In the genomic region with DNA sequence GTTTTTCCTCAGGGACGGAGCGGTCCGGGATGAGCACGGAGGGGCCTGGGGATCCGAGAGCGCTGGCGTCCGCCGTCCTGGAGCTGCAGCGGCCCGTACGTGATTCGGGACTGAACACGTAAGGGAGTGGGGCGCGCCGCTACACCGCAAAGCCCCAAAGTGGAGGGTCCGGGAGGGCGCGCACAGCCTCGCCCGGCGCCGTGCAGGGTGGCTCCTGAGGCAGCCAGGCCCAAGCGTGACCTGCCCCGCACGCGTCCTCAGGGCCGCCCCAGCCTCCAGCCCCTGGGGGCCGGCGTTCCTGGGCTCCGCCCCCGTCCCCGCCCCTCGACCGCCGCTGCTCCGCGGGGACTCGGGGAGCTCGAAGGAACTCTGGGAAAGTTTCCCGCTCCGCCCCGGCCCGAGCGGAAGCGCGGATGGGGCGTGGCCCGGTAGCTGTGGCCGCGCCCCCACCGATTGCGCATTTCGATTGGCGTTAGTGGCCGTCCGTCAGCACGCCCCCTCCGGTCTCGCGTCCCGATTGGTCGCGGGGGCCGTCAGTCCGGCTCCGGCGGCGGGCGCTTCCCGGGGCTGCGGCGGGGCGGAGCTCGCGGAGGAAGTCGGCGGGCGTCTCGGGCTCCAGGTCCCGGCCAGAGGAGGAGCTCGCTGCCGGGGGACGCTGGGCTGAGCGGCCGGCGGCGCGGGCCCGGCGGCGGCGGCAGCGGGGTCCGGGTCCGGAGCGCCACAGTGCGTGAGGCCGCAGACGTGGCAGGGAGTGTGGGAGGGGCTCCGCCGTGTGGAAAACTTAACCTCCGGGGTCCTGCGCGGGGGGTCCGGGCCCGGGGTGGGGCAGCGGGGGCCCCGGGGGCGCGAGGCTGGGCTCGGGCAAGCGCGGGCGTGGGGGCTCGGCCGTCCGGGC, we compare ENCODE assay signal across 1 cellular context.
A peak's percentile ranks its signal among the peaks of the same experiment; 100 is the strongest.
TF ChIP-seq lines count a peak whose summit lies in the region.

A gene (minus strand): TSS at position 270 of the 895 bp plus-strand sequence. CDS start 539 bp downstream, outside the sequence.
A gene (plus strand): TSS at position 620 of the 895 bp plus-strand sequence. CDS start 103 bp downstream, at position 723.

TF ChIP-seq in K562, 482 proteins besides CTCF, POLR2A, EP300 and RAD21 (continued from another document and continues in another):
- TF ChIP-seq, protein P1, sequence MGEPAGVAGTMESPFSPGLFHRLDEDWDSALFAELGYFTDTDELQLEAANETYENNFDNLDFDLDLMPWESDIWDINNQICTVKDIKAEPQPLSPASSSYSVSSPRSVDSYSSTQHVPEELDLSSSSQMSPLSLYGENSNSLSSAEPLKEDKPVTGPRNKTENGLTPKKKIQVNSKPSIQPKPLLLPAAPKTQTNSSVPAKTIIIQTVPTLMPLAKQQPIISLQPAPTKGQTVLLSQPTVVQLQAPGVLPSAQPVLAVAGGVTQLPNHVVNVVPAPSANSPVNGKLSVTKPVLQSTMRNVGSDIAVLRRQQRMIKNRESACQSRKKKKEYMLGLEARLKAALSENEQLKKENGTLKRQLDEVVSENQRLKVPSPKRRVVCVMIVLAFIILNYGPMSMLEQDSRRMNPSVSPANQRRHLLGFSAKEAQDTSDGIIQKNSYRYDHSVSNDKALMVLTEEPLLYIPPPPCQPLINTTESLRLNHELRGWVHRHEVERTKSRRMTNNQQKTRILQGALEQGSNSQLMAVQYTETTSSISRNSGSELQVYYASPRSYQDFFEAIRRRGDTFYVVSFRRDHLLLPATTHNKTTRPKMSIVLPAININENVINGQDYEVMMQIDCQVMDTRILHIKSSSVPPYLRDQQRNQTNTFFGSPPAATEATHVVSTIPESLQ (CRISPR knock-in tag; IDR thresholded peaks at IDR 0.05) = 0 out of 2 replicates have a peak, but pooled peaks have one; percentile 59
- TF ChIP-seq ZNF133 (CRISPR knock-in tag; IDR thresholded peaks at IDR 0.05) (no peak), NFXL1 (CRISPR knock-in tag; IDR thresholded peaks at IDR 0.05) (no peak), ETV1 (tag; conservative IDR thresholded peaks at IDR 0.05; ENCODE audit: low read depth) (peak; percentile 80), CREB1 (IDR thresholded peaks at IDR 0.05) (peak; percentile 76), CREB1 (CRISPR knock-in tag; IDR thresholded peaks at IDR 0.05) (peak; percentile 75), HNRNPLL (IDR thresholded peaks at IDR 0.05; ENCODE audit: low read depth, low read length, poor library complexity, severe bottlenecking) (peak; percentile 67), MCM5 (IDR thresholded peaks at IDR 0.05; ENCODE audit: low read depth) (no peak), NR2C2 (CRISPR knock-in tag; IDR thresholded peaks at IDR 0.05) (0 out of 2 replicates have a peak, but pooled peaks have one; percentile 57), NR2C2 (tag; IDR thresholded peaks at IDR 0.05) (peak; percentile 77), CBX3 (IDR thresholded peaks at IDR 0.05; ENCODE audit: borderline replicate concordance in 1 of 2, low read length in 2 of 2) (no peak; a peak in 1 of 3 replicates), GABPB1 (CRISPR knock-in tag; IDR thresholded peaks at IDR 0.05) (peak; percentile 93), BHLHE40 (IDR thresholded peaks at IDR 0.05; ENCODE audit: low read length) (peak; percentile 87), ASH1L (IDR thresholded peaks at IDR 0.05; ENCODE audit: borderline replicate concordance, low read depth, partially characterized antibody) (peak; percentile 98), SMC3 (conservative IDR thresholded peaks at IDR 0.05; ENCODE audit: insufficient read depth, low read depth, low read length) (0 out of 2 replicates have a peak, but pooled peaks have one; percentile 13), GTF2F1 (IDR thresholded peaks at IDR 0.05; ENCODE audit: low read depth, low read length) (peak; percentile 78; the same call in 1 of the 2 replicates), RNF2 (IDR thresholded peaks at IDR 0.05) (peak; percentile 34; the same call in 1 of the 2 replicates), MBD2 (IDR thresholded peaks at IDR 0.05; ENCODE audit: borderline replicate concordance, low read depth) (peak; percentile 99), KLF13 (tag; IDR thresholded peaks at IDR 0.05; ENCODE audit: borderline replicate concordance, low read depth) (peak; percentile 24; the same call in 1 of the 2 replicates), RCOR1 (IDR thresholded peaks at IDR 0.05; ENCODE audit: borderline replicate concordance in 1 of 2, low read depth in 2 of 2, low read length in 2 of 2) (0 out of 4 replicates have a peak, but pooled peaks of 1 of the 2 experiments have one; percentile 10), ZNF436 (CRISPR knock-in tag; IDR thresholded peaks at IDR 0.05) (no peak), HNRNPUL1 (IDR thresholded peaks at IDR 0.05; ENCODE audit: low read length) (no peak), TAF1 (IDR thresholded peaks at IDR 0.05; ENCODE audit: control insufficient read depth, extremely low read depth, insufficient read depth, low read length, severe bottlenecking) (peak; percentile 85), TEAD1 (CRISPR knock-in tag; IDR thresholded peaks at IDR 0.05) (peak in 1 of 2 experiments; percentile 70; a peak in 1 of 4 replicates), PRPF4 (IDR thresholded peaks at IDR 0.05; ENCODE audit: insufficient read depth, low read depth, low read length, poor library complexity, severe bottlenecking) (peak; percentile 55), ZNF263 (CRISPR knock-in tag; IDR thresholded peaks at IDR 0.05; ENCODE audit: borderline replicate concordance) (peak; percentile 11; the same call in 1 of the 2 replicates), ZNF76 (CRISPR knock-in tag; IDR thresholded peaks at IDR 0.05; ENCODE audit: borderline replicate concordance) (no peak), PHTF2 (CRISPR knock-in tag; IDR thresholded peaks at IDR 0.05) (no peak), NFYB (IDR thresholded peaks at IDR 0.05; ENCODE audit: extremely low read depth, insufficient read length) (peak; percentile 69)
- TF ChIP-seq, protein P2, sequence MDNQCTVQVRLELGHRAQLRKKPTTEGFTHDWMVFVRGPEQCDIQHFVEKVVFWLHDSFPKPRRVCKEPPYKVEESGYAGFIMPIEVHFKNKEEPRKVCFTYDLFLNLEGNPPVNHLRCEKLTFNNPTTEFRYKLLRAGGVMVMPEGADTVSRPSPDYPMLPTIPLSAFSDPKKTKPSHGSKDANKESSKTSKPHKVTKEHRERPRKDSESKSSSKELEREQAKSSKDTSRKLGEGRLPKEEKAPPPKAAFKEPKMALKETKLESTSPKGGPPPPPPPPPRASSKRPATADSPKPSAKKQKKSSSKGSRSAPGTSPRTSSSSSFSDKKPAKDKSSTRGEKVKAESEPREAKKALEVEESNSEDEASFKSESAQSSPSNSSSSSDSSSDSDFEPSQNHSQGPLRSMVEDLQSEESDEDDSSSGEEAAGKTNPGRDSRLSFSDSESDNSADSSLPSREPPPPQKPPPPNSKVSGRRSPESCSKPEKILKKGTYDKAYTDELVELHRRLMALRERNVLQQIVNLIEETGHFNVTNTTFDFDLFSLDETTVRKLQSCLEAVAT (IDR thresholded peaks at IDR 0.05) = peak; percentile 57 to 97; a peak in 3 of 4 replicates
- TF ChIP-seq, protein P3, sequence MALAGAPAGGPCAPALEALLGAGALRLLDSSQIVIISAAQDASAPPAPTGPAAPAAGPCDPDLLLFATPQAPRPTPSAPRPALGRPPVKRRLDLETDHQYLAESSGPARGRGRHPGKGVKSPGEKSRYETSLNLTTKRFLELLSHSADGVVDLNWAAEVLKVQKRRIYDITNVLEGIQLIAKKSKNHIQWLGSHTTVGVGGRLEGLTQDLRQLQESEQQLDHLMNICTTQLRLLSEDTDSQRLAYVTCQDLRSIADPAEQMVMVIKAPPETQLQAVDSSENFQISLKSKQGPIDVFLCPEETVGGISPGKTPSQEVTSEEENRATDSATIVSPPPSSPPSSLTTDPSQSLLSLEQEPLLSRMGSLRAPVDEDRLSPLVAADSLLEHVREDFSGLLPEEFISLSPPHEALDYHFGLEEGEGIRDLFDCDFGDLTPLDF (CRISPR knock-in tag; IDR thresholded peaks at IDR 0.05) = peak; percentile 72
- TF ChIP-seq, protein P4, sequence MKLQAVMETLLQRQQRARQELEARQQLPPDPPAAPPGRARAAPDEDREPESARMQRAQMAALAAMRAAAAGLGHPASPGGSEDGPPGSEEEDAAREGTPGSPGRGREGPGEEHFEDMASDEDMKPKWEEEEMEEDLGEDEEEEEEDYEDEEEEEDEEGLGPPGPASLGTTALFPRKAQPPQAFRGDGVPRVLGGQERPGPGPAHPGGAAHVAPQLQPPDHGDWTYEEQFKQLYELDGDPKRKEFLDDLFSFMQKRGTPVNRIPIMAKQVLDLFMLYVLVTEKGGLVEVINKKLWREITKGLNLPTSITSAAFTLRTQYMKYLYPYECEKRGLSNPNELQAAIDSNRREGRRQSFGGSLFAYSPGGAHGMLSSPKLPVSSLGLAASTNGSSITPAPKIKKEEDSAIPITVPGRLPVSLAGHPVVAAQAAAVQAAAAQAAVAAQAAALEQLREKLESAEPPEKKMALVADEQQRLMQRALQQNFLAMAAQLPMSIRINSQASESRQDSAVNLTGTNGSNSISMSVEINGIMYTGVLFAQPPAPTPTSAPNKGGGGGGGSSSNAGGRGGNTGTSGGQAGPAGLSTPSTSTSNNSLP (IDR thresholded peaks at IDR 0.05; ENCODE audit: borderline replicate concordance, low read depth, low read length) = peak; percentile 97; the same call in 1 of the 2 replicates
- TF ChIP-seq, protein P5, sequence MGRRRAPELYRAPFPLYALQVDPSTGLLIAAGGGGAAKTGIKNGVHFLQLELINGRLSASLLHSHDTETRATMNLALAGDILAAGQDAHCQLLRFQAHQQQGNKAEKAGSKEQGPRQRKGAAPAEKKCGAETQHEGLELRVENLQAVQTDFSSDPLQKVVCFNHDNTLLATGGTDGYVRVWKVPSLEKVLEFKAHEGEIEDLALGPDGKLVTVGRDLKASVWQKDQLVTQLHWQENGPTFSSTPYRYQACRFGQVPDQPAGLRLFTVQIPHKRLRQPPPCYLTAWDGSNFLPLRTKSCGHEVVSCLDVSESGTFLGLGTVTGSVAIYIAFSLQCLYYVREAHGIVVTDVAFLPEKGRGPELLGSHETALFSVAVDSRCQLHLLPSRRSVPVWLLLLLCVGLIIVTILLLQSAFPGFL (CRISPR knock-in tag; IDR thresholded peaks at IDR 0.05) = no peak
- TF ChIP-seq, protein P6, sequence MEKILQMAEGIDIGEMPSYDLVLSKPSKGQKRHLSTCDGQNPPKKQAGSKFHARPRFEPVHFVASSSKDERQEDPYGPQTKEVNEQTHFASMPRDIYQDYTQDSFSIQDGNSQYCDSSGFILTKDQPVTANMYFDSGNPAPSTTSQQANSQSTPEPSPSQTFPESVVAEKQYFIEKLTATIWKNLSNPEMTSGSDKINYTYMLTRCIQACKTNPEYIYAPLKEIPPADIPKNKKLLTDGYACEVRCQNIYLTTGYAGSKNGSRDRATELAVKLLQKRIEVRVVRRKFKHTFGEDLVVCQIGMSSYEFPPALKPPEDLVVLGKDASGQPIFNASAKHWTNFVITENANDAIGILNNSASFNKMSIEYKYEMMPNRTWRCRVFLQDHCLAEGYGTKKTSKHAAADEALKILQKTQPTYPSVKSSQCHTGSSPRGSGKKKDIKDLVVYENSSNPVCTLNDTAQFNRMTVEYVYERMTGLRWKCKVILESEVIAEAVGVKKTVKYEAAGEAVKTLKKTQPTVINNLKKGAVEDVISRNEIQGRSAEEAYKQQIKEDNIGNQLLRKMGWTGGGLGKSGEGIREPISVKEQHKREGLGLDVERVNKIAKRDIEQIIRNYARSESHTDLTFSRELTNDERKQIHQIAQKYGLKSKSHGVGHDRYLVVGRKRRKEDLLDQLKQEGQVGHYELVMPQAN (IDR thresholded peaks at IDR 0.05; ENCODE audit: borderline replicate concordance) = peak; percentile 36; the same call in 1 of the 2 replicates
- TF ChIP-seq, protein P7, sequence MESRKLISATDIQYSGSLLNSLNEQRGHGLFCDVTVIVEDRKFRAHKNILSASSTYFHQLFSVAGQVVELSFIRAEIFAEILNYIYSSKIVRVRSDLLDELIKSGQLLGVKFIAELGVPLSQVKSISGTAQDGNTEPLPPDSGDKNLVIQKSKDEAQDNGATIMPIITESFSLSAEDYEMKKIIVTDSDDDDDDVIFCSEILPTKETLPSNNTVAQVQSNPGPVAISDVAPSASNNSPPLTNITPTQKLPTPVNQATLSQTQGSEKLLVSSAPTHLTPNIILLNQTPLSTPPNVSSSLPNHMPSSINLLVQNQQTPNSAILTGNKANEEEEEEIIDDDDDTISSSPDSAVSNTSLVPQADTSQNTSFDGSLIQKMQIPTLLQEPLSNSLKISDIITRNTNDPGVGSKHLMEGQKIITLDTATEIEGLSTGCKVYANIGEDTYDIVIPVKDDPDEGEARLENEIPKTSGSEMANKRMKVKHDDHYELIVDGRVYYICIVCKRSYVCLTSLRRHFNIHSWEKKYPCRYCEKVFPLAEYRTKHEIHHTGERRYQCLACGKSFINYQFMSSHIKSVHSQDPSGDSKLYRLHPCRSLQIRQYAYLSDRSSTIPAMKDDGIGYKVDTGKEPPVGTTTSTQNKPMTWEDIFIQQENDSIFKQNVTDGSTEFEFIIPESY (CRISPR knock-in tag; IDR thresholded peaks at IDR 0.05) = 0 out of 2 replicates have a peak, but pooled peaks have one; percentile 33
- TF ChIP-seq, protein P8, sequence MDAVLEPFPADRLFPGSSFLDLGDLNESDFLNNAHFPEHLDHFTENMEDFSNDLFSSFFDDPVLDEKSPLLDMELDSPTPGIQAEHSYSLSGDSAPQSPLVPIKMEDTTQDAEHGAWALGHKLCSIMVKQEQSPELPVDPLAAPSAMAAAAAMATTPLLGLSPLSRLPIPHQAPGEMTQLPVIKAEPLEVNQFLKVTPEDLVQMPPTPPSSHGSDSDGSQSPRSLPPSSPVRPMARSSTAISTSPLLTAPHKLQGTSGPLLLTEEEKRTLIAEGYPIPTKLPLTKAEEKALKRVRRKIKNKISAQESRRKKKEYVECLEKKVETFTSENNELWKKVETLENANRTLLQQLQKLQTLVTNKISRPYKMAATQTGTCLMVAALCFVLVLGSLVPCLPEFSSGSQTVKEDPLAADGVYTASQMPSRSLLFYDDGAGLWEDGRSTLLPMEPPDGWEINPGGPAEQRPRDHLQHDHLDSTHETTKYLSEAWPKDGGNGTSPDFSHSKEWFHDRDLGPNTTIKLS (IDR thresholded peaks at IDR 0.05; ENCODE audit: borderline replicate concordance, low read depth) = no peak; the same call in 1 of the 2 replicates
- TF ChIP-seq, protein P9, sequence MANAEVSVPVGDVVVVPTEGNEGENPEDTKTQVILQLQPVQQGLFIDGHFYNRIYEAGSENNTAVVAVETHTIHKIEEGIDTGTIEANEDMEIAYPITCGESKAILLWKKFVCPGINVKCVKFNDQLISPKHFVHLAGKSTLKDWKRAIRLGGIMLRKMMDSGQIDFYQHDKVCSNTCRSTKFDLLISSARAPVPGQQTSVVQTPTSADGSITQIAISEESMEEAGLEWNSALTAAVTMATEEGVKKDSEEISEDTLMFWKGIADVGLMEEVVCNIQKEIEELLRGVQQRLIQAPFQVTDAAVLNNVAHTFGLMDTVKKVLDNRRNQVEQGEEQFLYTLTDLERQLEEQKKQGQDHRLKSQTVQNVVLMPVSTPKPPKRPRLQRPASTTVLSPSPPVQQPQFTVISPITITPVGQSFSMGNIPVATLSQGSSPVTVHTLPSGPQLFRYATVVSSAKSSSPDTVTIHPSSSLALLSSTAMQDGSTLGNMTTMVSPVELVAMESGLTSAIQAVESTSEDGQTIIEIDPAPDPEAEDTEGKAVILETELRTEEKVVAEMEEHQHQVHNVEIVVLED (CRISPR knock-in tag; IDR thresholded peaks at IDR 0.05) = peak; percentile 77
- TF ChIP-seq, protein P10, sequence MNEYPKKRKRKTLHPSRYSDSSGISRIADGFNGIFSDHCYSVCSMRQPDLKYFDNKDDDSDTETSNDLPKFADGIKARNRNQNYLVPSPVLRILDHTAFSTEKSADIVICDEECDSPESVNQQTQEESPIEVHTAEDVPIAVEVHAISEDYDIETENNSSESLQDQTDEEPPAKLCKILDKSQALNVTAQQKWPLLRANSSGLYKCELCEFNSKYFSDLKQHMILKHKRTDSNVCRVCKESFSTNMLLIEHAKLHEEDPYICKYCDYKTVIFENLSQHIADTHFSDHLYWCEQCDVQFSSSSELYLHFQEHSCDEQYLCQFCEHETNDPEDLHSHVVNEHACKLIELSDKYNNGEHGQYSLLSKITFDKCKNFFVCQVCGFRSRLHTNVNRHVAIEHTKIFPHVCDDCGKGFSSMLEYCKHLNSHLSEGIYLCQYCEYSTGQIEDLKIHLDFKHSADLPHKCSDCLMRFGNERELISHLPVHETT (CRISPR knock-in tag; conservative IDR thresholded peaks at IDR 0.05 in 1 of 2, IDR thresholded peaks at IDR 0.05 in 1 of 2) = peak in 1 of 2 experiments; percentile 100; a peak in 2 of 4 replicates
